1 cellular context compared by ENCODE assay signal in genomic region chr15:99568548-99569352, GRCh38.
TF ChIP-seq lines count a peak whose summit lies in the region.

No MANE protein-coding gene starts in this region.

TF ChIP-seq in H1, 55 proteins besides CTCF, POLR2A, EP300 and RAD21:
- TF ChIP-seq TAF7 (optimal IDR thresholded peaks at IDR 0.05; ENCODE audit: borderline replicate concordance, low read depth, low read length): no peak
- TF ChIP-seq HDAC2 (IDR thresholded peaks at IDR 0.05; ENCODE audit: borderline replicate concordance in 1 of 2, low read depth in 2 of 2, low read length in 2 of 2): no peak
- TF ChIP-seq ATF3 (IDR thresholded peaks at IDR 0.05; ENCODE audit: insufficient read depth, low read depth, low read length): no peak
- TF ChIP-seq TEAD4 (IDR thresholded peaks at IDR 0.05; ENCODE audit: low read depth, low read length): no peak
- no peak for TF ChIP-seq SP2 (IDR thresholded peaks at IDR 0.05; ENCODE audit: low read length)
- TF ChIP-seq CHD1 (IDR thresholded peaks at IDR 0.05; ENCODE audit: low read depth, low read length): no peak
- TF ChIP-seq TBP (IDR thresholded peaks at IDR 0.05; ENCODE audit: low read depth, low read length): no peak
- no peak for TF ChIP-seq RBBP5 (IDR thresholded peaks at IDR 0.05; ENCODE audit: borderline replicate concordance, low read depth, low read length)
- no peak for TF ChIP-seq E2F6 (IDR thresholded peaks at IDR 0.05)
- TF ChIP-seq SIN3A (conservative IDR thresholded peaks at IDR 0.05 in 1 of 2, IDR thresholded peaks at IDR 0.05 in 1 of 2; ENCODE audit: low read depth in 1 of 2, low read length in 2 of 2): no peak
- no peak for TF ChIP-seq SUZ12 (IDR thresholded peaks at IDR 0.05; ENCODE audit: low read length)
- no peak for TF ChIP-seq YY1 (IDR thresholded peaks at IDR 0.05; ENCODE audit: low read depth, low read length)
- no peak for TF ChIP-seq BCL11A (IDR thresholded peaks at IDR 0.05; ENCODE audit: low read depth in 2 of 2, low read length in 2 of 2)
- TF ChIP-seq JUND (IDR thresholded peaks at IDR 0.05; ENCODE audit: low read length): no peak
